Comparison of ENCODE assay signal across 8 cellular contexts in genomic region chr20:63309261-63310071, GRCh38. TPM values are rescaled to one million over a fixed set of nuclear protein-coding genes. Genes with fewer than 3 reads are reported as not detected.
A peak's percentile ranks its signal among the peaks of the same experiment; 100 is the strongest.
DNase-seq lines count a peak whose midpoint lies in the region; ATAC-seq and TF ChIP-seq lines count a peak whose summit lies in the region.

No MANE protein-coding gene starts in this region.

- peaks cover 8% of the 10 kb centered on the region for H3K36me3 ChIP-seq in NT2/D1 (ENCODE audit: insufficient read depth, insufficient read length, low read length)
- no peaks in the 10 kb centered on the region for H3K36me3 ChIP-seq in breast epithelium
- no peaks in the 10 kb centered on the region for H3K36me3 ChIP-seq in uterus

- TF ChIP-seq POLR2A in breast epithelium (IDR thresholded peaks at IDR 0.05), result no peak
- no peak for TF ChIP-seq POLR2A in uterus (IDR thresholded peaks at IDR 0.05)

- H3K4me3 ChIP-seq in NT2/D1 (ENCODE audit: insufficient read length, low read depth) (no peak overlapping the region), breast epithelium (no peak overlapping the region), uterus (no peak overlapping the region)

- intact Hi-C loops in breast epithelium (cut with DNase I; ENCODE audit: low total_unique reads) (no loop called here), uterus (cut with DNase I; ENCODE audit: low total_unique reads) (loop anchor here (5.0 kb wide), 1 partner anchor 272 kb away; no protein-coding TSS in a partner anchor)

- POLR2A ChIA-PET in GM10248 (lab: Yijun Ruan, JAX), result no interaction called here

- CTCF ChIA-PET in GM10248 (lab: Yijun Ruan, JAX), result interaction anchor here (0.8 to 2.7 kb wide), 14 partner anchors 10 to 100 kb away, joined by 3 to 18 read pairs (median 4); no protein-coding TSS in a partner anchor

- peak; percentile 57 for TF ChIP-seq CTCF in GM10248 (IDR thresholded peaks at IDR 0.05; ENCODE audit: control extremely low read depth, extremely low read depth, low read depth, missing control alignments)
- TF ChIP-seq CTCF in breast epithelium (IDR thresholded peaks at IDR 0.05), result peak; percentile 49 to 77 (median 68)
- peak; percentile 62 to 68 (median 66) for TF ChIP-seq CTCF in uterus (IDR thresholded peaks at IDR 0.05)

- H3K27ac ChIP-seq in breast epithelium, result no peak overlapping the region
- no peak overlapping the region for H3K27ac ChIP-seq in uterus

- H3K27me3 ChIP-seq in NT2/D1 (ENCODE audit: insufficient read depth, insufficient read length), result no peaks in the 10 kb centered on the region
- H3K27me3 ChIP-seq in breast epithelium, result peaks cover 0 to 81% of the 10 kb centered on the region in 2 donors
- H3K27me3 ChIP-seq in uterus, result peaks cover 0 to 10% of the 10 kb centered on the region in 2 donors

- ATAC-seq in HG03139 (IDR thresholded peaks at IDR 0.05; ENCODE audit: unreplicated experiment), result no peak

- no peaks in the 10 kb centered on the region for H3K9me3 ChIP-seq in NT2/D1 (ENCODE audit: insufficient read depth, low read length)
- no peaks in the 10 kb centered on the region for H3K9me3 ChIP-seq in breast epithelium
- H3K9me3 ChIP-seq in uterus, result no peaks in the 10 kb centered on the region

- H3K4me1 ChIP-seq in NT2/D1 (ENCODE audit: insufficient read depth, insufficient read length) (peaks cover 11% of the 10 kb centered on the region), breast epithelium (no peaks in the 10 kb centered on the region), uterus (no peaks in the 10 kb centered on the region)

- DNase-seq in AG08395 (ENCODE audit: low spot score) (peak; percentile 69), GM10248 (ENCODE audit: extremely low spot score) (peak; percentile 69), NT2/D1 (ENCODE audit: low read depth, low spot score) (peak; percentile 20), breast epithelium (ENCODE audit: low spot score in 2 of 2) (no peak), left kidney (ENCODE audit: low read depth, low spot score) (peak; percentile 81), uterus (peak in 1 of 2 donors; percentile 39), T1000 (lab: John Stamatoyannopoulos, UW) (no peak)

- no peak overlapping the region for H3K9ac ChIP-seq in NT2/D1 (ENCODE audit: insufficient read length, low read depth)

RNA-seq across cellular contexts. Expression of gene COL20A1, which starts 16.5 kb away (rescaled TPM):
- not detected for total RNA-seq in breast epithelium
- 1 to 10 TPM in 1 of 4 donors, under 1 TPM in 1, not detected in 2; 0.97 to 1.2 TPM for total RNA-seq in uterus

RNA-seq across cellular contexts. Expression of gene ARFGAP1, which starts 36.9 kb away (rescaled TPM):
- total RNA-seq in breast epithelium (10 to 100 TPM; 24.3 to 44.6 (median 38.2) TPM), uterus (100 to 1,000 TPM in 2 of 4 donors, 10 to 100 TPM in 2; 34.4 to 306 (median 99.3) TPM)

RNA-seq across cellular contexts. Expression of gene CHRNA4, which starts 51.7 kb away (rescaled TPM):
- total RNA-seq in breast epithelium (not detected), uterus (1 to 10 TPM in 1 of 4 donors, under 1 TPM in 1, not detected in 2; 0.21 to 1.5 TPM)

RNA-seq across cellular contexts. Expression of gene NKAIN4, which starts 55.2 kb away (rescaled TPM):
- total RNA-seq in breast epithelium, result not detected
- total RNA-seq in uterus, result 10 to 100 TPM in 1 of 4 donors, not detected in 3; 40.9 TPM

Comparison
In these comparisons a context has a peak if more than half of its experiments do, and no peak if none do; other contexts are left out.
1. DNase-seq: peak in AG08395 (single experiment), GM10248 (single experiment), NT2/D1 (single experiment) and left kidney (single experiment); none in breast epithelium (0 of 2) and T1000 (single experiment).
2. Peak in every context shown above with its lines, with median percentiles within 50 percentile points of each other: CTCF ChIP-seq.